Comparison of ENCODE assay signal across 23 cellular contexts in the genomic region with DNA sequence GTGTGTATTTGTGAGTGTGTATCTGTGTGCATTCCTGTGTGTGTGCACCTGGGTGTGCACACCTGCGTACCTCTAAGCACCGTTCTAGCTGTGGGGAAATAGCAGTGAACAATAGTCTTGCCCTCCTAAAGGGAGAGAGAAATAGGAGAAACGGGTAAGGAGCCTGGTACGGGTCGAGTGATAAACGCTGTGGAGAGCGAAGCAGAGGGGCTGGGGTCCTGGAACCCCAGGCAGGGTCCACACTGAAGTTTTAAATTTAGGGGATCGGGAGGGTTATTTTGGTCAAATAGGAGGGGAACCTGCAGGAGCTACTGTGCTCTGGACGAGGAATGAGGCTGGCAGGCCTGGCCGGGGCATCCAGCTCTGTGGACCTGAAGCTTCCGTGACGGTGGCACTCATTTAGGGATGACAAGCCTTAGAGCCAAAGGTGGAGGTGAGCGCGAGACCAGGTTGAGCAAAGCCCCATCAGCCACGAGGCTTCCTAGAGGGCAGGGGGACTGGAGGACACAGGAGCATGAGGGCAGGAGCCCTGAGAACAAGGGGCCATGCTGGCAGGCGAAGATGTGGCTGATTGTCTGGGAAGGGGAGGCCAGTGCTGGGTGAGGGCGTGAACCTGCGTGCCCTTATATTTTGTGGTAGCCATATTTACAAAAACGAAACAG.
"Had no signal": no experiment of that assay in that cellular context is flagged by ENCODE, and none has a peak within 500 bp of the region (broad histone marks: within the 10 kb centered on the region; RNA-seq: fewer than 3 reads in every experiment).

No MANE protein-coding gene starts in this region.

- H3K4me1 Mint-ChIP-seq: memory B cell; mesothelial cell of epicardium; natural killer cell; stimulated activated memory B cell treated with anti-CD40 and anti-IgM and Interleukin-4, amounts not matched to agents 10 μg/mL and 1 μg/mL and 100 μg/mL, for 72 hours had no signal

- H3K27ac Mint-ChIP-seq: memory B cell; mesothelial cell of epicardium; natural killer cell; stimulated activated memory B cell treated with anti-CD40 and anti-IgM and Interleukin-4, amounts not matched to agents 10 μg/mL and 1 μg/mL and 100 μg/mL, for 72 hours; stimulated activated naive CD8-positive, alpha-beta T cell treated with anti-CD3 and anti-CD28 coated beads, Interleukin-15, Interleukin-2, amounts not matched to agents 100 ng/mL and 50 ng/mL, for 24 hours had no signal

- DNase-seq: effector memory CD4-positive, alpha-beta T cell; heart right ventricle; hypothalamus; left lung; lower lobe of right lung; natural killer cell; nucleus accumbens; pancreas; right lobe of liver; spleen; stimulated activated CD4-positive, alpha-beta T cell treated with anti-CD3 and anti-CD28 coated beads, Interleukin-15, amount 100 ng/mL, for 24 hours; stimulated activated CD4-positive, alpha-beta T cell treated with anti-CD3 and anti-CD28 coated beads, Interleukin-1b, Interleukin-23, amount 100 ng/mL, for 48 hours; stimulated activated CD4-positive, alpha-beta T cell treated with anti-CD3 and anti-CD28 coated beads, Interleukin-4, amount 100 ng/mL, for 24 hours; tibial artery; upper lobe of right lung had no signal

- H3K36me3 Mint-ChIP-seq: mesothelial cell of epicardium; natural killer cell; stimulated activated memory B cell treated with anti-CD40 and anti-IgM and Interleukin-4, amounts not matched to agents 10 μg/mL and 1 μg/mL and 100 μg/mL, for 72 hours had no signal

- H3K27me3 ChIP-seq: pancreas, right lobe of liver, vagina had no signal

- ATAC-seq: esophagus mucosa; heart right ventricle; left lung; lower lobe of right lung; natural killer cell; pancreas; right lobe of liver; stimulated activated memory B cell treated with anti-CD40 and anti-IgM and Interleukin-4, amounts not matched to agents 10 μg/mL and 1 μg/mL and 100 μg/mL, for 72 hours; upper lobe of right lung had no signal

- H3K27ac ChIP-seq: heart right ventricle, left lung, lower lobe of right lung, pancreas, prostate gland, right lobe of liver, spleen, tibial artery, upper lobe of right lung, vagina had no signal

- H3K9me3 Mint-ChIP-seq: memory B cell; natural killer cell; stimulated activated memory B cell treated with anti-CD40 and anti-IgM and Interleukin-4, amounts not matched to agents 10 μg/mL and 1 μg/mL and 100 μg/mL, for 72 hours; stimulated activated naive CD8-positive, alpha-beta T cell treated with anti-CD3 and anti-CD28 coated beads, Interleukin-15, Interleukin-2, amounts not matched to agents 100 ng/mL and 50 ng/mL, for 24 hours had no signal

- H3K9me3 ChIP-seq: pancreas, prostate gland, right lobe of liver, tibial artery, upper lobe of right lung, vagina had no signal

- H3K4me3 ChIP-seq: heart right ventricle, left lung, lower lobe of right lung, pancreas, prostate gland, right lobe of liver, spleen, tibial artery, upper lobe of right lung, vagina had no signal

- H3K4me1 ChIP-seq: heart right ventricle, left lung, lower lobe of right lung, pancreas, prostate gland, right lobe of liver, spleen, tibial artery, upper lobe of right lung, vagina had no signal

- H3K36me3 ChIP-seq: heart right ventricle, left lung, lower lobe of right lung, pancreas, prostate gland, right lobe of liver, spleen, tibial artery, upper lobe of right lung, vagina had no signal

- H3K4me3 Mint-ChIP-seq: memory B cell; mesothelial cell of epicardium; natural killer cell; neural crest cell; stimulated activated memory B cell treated with anti-CD40 and anti-IgM and Interleukin-4, amounts not matched to agents 10 μg/mL and 1 μg/mL and 100 μg/mL, for 72 hours; stimulated activated naive CD8-positive, alpha-beta T cell treated with anti-CD3 and anti-CD28 coated beads, Interleukin-15, Interleukin-2, amounts not matched to agents 100 ng/mL and 50 ng/mL, for 24 hours had no signal
